ENCODE assay signal across 21 cellular contexts in genomic region chr19:49913720-49914119, GRCh38. TPM values are rescaled to one million over a fixed set of nuclear protein-coding genes. Genes with fewer than 3 reads are reported as not detected.
A peak's percentile ranks its signal among the peaks of the same experiment; 100 is the strongest.
DNase-seq lines count a peak whose midpoint lies in the region; ATAC-seq and TF ChIP-seq lines count a peak whose summit lies in the region.
"Had no signal": no experiment of that assay in that cellular context is flagged by ENCODE, and none has a peak within 500 bp of the region (broad histone marks: within the 10 kb centered on the region; RNA-seq: fewer than 3 reads in every experiment).

No MANE protein-coding gene starts in this region.

- no peak for TF ChIP-seq CTCF in GM12864 (IDR thresholded peaks at IDR 0.05; ENCODE audit: low read depth, low read length, missing control alignments)
- no peak for TF ChIP-seq CTCF in neural crest cell (conservative IDR thresholded peaks at IDR 0.05)

- H3K4me1 ChIP-seq in SJCRH30: no peaks in the 10 kb centered on the region
- H3K4me1 ChIP-seq: A549, suprapubic skin had no signal

- DNase-seq in activated CD4-positive, alpha-beta memory T cell treated with anti-CD3 and anti-CD28 coated beads for 36 hours: no peak
- no peak for DNase-seq in activated CD4-positive, alpha-beta memory T cell treated with anti-CD3 and anti-CD28 coated beads, Interleukin-2, amount 10 ng/mL, durations not matched to agents 7 days and 5 days
- DNase-seq in GM12864 (ENCODE audit: low read depth) (no peak), neural crest cell (ENCODE audit: low read depth, low spot score) (no peak), NCI-H2196 (lab: John Stamatoyannopoulos, UW; ENCODE audit: unreplicated experiment) (no peak), SJCRH30 (no peak)
- no peak for DNase-seq in activated naive CD8-positive, alpha-beta T cell treated with anti-CD3 and anti-CD28 coated beads for 36 hours
- DNase-seq: activated CD4-positive, alpha-beta T cell treated with anti-CD3 and anti-CD28 coated beads for 48 hours; activated CD8-positive, alpha-beta memory T cell treated with anti-CD3 and anti-CD28 coated beads, Interleukin-2, amount 50 U/mL, for 48 hours; activated gamma-delta T cell treated with Interleukin-2 at 50 U/mL for 16 hours; Calu3; kidney; lower lobe of right lung; NCI-H1694 treated with DMSO at 0.1 percent for 48 hours; NCI-H2171 treated with DMSO at 0.1 percent for 48 hours; NCI-H526 treated with DMSO at 0.1 percent for 48 hours had no signal

- CTCF ChIA-PET in activated CD4-positive, alpha-beta memory T cell treated with anti-CD3 and anti-CD28 coated beads for 36 hours (lab: Charles Lee): interaction anchor here (3.7 kb wide), 1 partner anchor 23 kb away, joined by 11 read pairs; no protein-coding TSS in a partner anchor
- CTCF ChIA-PET in activated CD4-positive, alpha-beta memory T cell treated with anti-CD3 and anti-CD28 coated beads, Interleukin-2, amount 10 ng/mL, durations not matched to agents 7 days and 5 days (lab: Charles Lee): interaction anchor here (1.1 kb wide), 1 partner anchor 14 kb away, joined by 3 read pairs; no protein-coding TSS in a partner anchor

- no peak overlapping the region for H3K27ac ChIP-seq in SJCRH30
- H3K27ac ChIP-seq: A549, lower lobe of right lung, neutrophil, suprapubic skin had no signal

- H3K4me3 ChIP-seq in GM12864 (ENCODE audit: low read depth, low read length) (peak overlapping the region; percentile 21; the same call in 1 of the 2 replicates), SJCRH30 (no peak overlapping the region)
- H3K4me3 ChIP-seq: A549, lower lobe of right lung, suprapubic skin had no signal

- no peaks in the 10 kb centered on the region for H3K27me3 Mint-ChIP-seq in activated CD4-positive, alpha-beta memory T cell treated with anti-CD3 and anti-CD28 coated beads for 36 hours
- H3K27me3 Mint-ChIP-seq in activated CD4-positive, alpha-beta memory T cell treated with anti-CD3 and anti-CD28 coated beads, Interleukin-2, amount 10 ng/mL, durations not matched to agents 7 days and 5 days: no peaks in the 10 kb centered on the region
- no peaks in the 10 kb centered on the region for H3K27me3 Mint-ChIP-seq in activated naive CD8-positive, alpha-beta T cell treated with anti-CD3 and anti-CD28 coated beads for 36 hours
- H3K27me3 Mint-ChIP-seq in neural crest cell (ENCODE audit: low read depth): peaks cover 4% of the 10 kb centered on the region

- no peaks in the 10 kb centered on the region for H3K9me3 ChIP-seq in SJCRH30 (replicated peaks)
- H3K9me3 ChIP-seq: A549, lower lobe of right lung, neutrophil, suprapubic skin had no signal

- POLR2A ChIA-PET in activated CD4-positive, alpha-beta memory T cell treated with anti-CD3 and anti-CD28 coated beads for 36 hours (lab: Charles Lee): interaction anchor here (3.5 kb wide), 1 partner anchor 15 kb away, joined by 32 read pairs; the partner anchor contains the start of genes ATF5 and NUP62
- POLR2A ChIA-PET in activated CD4-positive, alpha-beta memory T cell treated with anti-CD3 and anti-CD28 coated beads, Interleukin-2, amount 10 ng/mL, durations not matched to agents 7 days and 5 days (lab: Charles Lee): interaction anchor here (0.6 to 1.3 kb wide), 3 partner anchors 14 to 420 kb away, joined by 3 to 4 read pairs (median 3); partner anchors contain the start of gene IL4I1

- peaks cover 84% of the 10 kb centered on the region for H3K36me3 ChIP-seq in SJCRH30

- no peak overlapping the region for H3K4me3 Mint-ChIP-seq in activated CD4-positive, alpha-beta memory T cell treated with anti-CD3 and anti-CD28 coated beads for 36 hours
- H3K4me3 Mint-ChIP-seq in activated CD4-positive, alpha-beta memory T cell treated with anti-CD3 and anti-CD28 coated beads, Interleukin-2, amount 10 ng/mL, durations not matched to agents 7 days and 5 days: no peak overlapping the region
- H3K4me3 Mint-ChIP-seq in activated naive CD8-positive, alpha-beta T cell treated with anti-CD3 and anti-CD28 coated beads for 36 hours: no peak overlapping the region
- no peak overlapping the region for H3K4me3 Mint-ChIP-seq in neural crest cell

- H3K4me1 Mint-ChIP-seq in activated CD4-positive, alpha-beta memory T cell treated with anti-CD3 and anti-CD28 coated beads for 36 hours (ENCODE audit: low read depth): peaks cover 71% of the 10 kb centered on the region
- peaks cover 43% of the 10 kb centered on the region for H3K4me1 Mint-ChIP-seq in activated CD4-positive, alpha-beta memory T cell treated with anti-CD3 and anti-CD28 coated beads, Interleukin-2, amount 10 ng/mL, durations not matched to agents 7 days and 5 days
- H3K4me1 Mint-ChIP-seq in activated naive CD8-positive, alpha-beta T cell treated with anti-CD3 and anti-CD28 coated beads for 36 hours: peaks cover 40% of the 10 kb centered on the region
- H3K4me1 Mint-ChIP-seq in neural crest cell: peaks cover 24% of the 10 kb centered on the region

- H3K27me3 ChIP-seq in SJCRH30: no peaks in the 10 kb centered on the region
- H3K27me3 ChIP-seq: neutrophil, suprapubic skin had no signal

- intact Hi-C loops in activated CD4-positive, alpha-beta memory T cell treated with anti-CD3 and anti-CD28 coated beads for 36 hours (cut with micrococcal nuclease): no loop called here

- ATAC-seq in HG03139 (IDR thresholded peaks at IDR 0.05; ENCODE audit: unreplicated experiment): no peak

- H3K36me3 Mint-ChIP-seq in activated CD4-positive, alpha-beta memory T cell treated with anti-CD3 and anti-CD28 coated beads for 36 hours: peaks cover 74% of the 10 kb centered on the region
- peaks cover 77% of the 10 kb centered on the region for H3K36me3 Mint-ChIP-seq in activated CD4-positive, alpha-beta memory T cell treated with anti-CD3 and anti-CD28 coated beads, Interleukin-2, amount 10 ng/mL, durations not matched to agents 7 days and 5 days (ENCODE audit: low read depth)
- H3K36me3 Mint-ChIP-seq in activated naive CD8-positive, alpha-beta T cell treated with anti-CD3 and anti-CD28 coated beads for 36 hours: peaks cover 60% of the 10 kb centered on the region
- H3K36me3 Mint-ChIP-seq in neural crest cell (ENCODE audit: low read depth): peaks cover 38% of the 10 kb centered on the region

- peak overlapping the region; percentile 97 for H3K27ac Mint-ChIP-seq in activated CD4-positive, alpha-beta memory T cell treated with anti-CD3 and anti-CD28 coated beads for 36 hours
- H3K27ac Mint-ChIP-seq in activated CD4-positive, alpha-beta memory T cell treated with anti-CD3 and anti-CD28 coated beads, Interleukin-2, amount 10 ng/mL, durations not matched to agents 7 days and 5 days: no peak overlapping the region
- peak overlapping the region; percentile 47 for H3K27ac Mint-ChIP-seq in activated naive CD8-positive, alpha-beta T cell treated with anti-CD3 and anti-CD28 coated beads for 36 hours
- H3K27ac Mint-ChIP-seq in neural crest cell (ENCODE audit: unreplicated experiment): peak overlapping the region; percentile 58

- no peaks in the 10 kb centered on the region for H3K9me3 Mint-ChIP-seq in activated CD4-positive, alpha-beta memory T cell treated with anti-CD3 and anti-CD28 coated beads for 36 hours
- no peaks in the 10 kb centered on the region for H3K9me3 Mint-ChIP-seq in activated CD4-positive, alpha-beta memory T cell treated with anti-CD3 and anti-CD28 coated beads, Interleukin-2, amount 10 ng/mL, durations not matched to agents 7 days and 5 days
- no peaks in the 10 kb centered on the region for H3K9me3 Mint-ChIP-seq in activated naive CD8-positive, alpha-beta T cell treated with anti-CD3 and anti-CD28 coated beads for 36 hours
- no peaks in the 10 kb centered on the region for H3K9me3 Mint-ChIP-seq in neural crest cell

RNA-seq across cellular contexts. Expression of gene ATF5, which starts 15.3 kb away (rescaled TPM):
- 10 to 100 TPM; 24.5 to 25.8 TPM for total RNA-seq in activated CD4-positive, alpha-beta memory T cell treated with anti-CD3 and anti-CD28 coated beads for 36 hours
- 10 to 100 TPM; 19.6 to 20.0 TPM for total RNA-seq in activated CD4-positive, alpha-beta memory T cell treated with anti-CD3 and anti-CD28 coated beads, Interleukin-2, amount 10 ng/mL, durations not matched to agents 7 days and 5 days
- 10 to 100 TPM; 23.4 to 25.4 TPM for total RNA-seq in activated naive CD8-positive, alpha-beta T cell treated with anti-CD3 and anti-CD28 coated beads for 36 hours
- total RNA-seq in neural crest cell: 23.4 and 24.2 TPM in 2 replicates
- 8.4 and 8.9 TPM in 2 replicates for total RNA-seq in SJCRH30 (2014; rRNA removed; shearing (Covaris generic))

RNA-seq across cellular contexts. Expression of gene NUP62, which starts 15.6 kb away (rescaled TPM):
- 100 to 1,000 TPM; 160 to 171 TPM for total RNA-seq in activated CD4-positive, alpha-beta memory T cell treated with anti-CD3 and anti-CD28 coated beads for 36 hours
- total RNA-seq in activated CD4-positive, alpha-beta memory T cell treated with anti-CD3 and anti-CD28 coated beads, Interleukin-2, amount 10 ng/mL, durations not matched to agents 7 days and 5 days: 100 to 1,000 TPM; 113 to 114 TPM
- total RNA-seq in activated naive CD8-positive, alpha-beta T cell treated with anti-CD3 and anti-CD28 coated beads for 36 hours: 100 to 1,000 TPM; 164 to 179 TPM
- 127 and 141 TPM in 2 replicates for total RNA-seq in neural crest cell
- 87.8 and 88.7 TPM in 2 replicates for total RNA-seq in SJCRH30 (2014; rRNA removed; shearing (Covaris generic))

RNA-seq across cellular contexts. Expression of gene IL4I1, which starts 17.0 kb away (rescaled TPM):
- total RNA-seq in activated CD4-positive, alpha-beta memory T cell treated with anti-CD3 and anti-CD28 coated beads for 36 hours: 100 to 1,000 TPM; 108 to 111 TPM
- total RNA-seq in activated CD4-positive, alpha-beta memory T cell treated with anti-CD3 and anti-CD28 coated beads, Interleukin-2, amount 10 ng/mL, durations not matched to agents 7 days and 5 days: 10 to 100 TPM; 25.7 to 26.4 TPM
- 1 to 10 TPM; 2.3 to 2.9 TPM for total RNA-seq in activated naive CD8-positive, alpha-beta T cell treated with anti-CD3 and anti-CD28 coated beads for 36 hours
- total RNA-seq in neural crest cell: 0.12 and 0.41 TPM in 2 replicates
- not detected in 2 replicates for total RNA-seq in SJCRH30 (2014; rRNA removed; shearing (Covaris generic))
- total RNA-seq: SK-MEL-5 had no signal

RNA-seq across cellular contexts. Expression of gene TBC1D17, which starts 36.2 kb away (rescaled TPM):
- total RNA-seq in activated CD4-positive, alpha-beta memory T cell treated with anti-CD3 and anti-CD28 coated beads for 36 hours: 10 to 100 TPM; 32.5 to 34.7 TPM
- 10 to 100 TPM; 42.3 to 47.6 TPM for total RNA-seq in activated CD4-positive, alpha-beta memory T cell treated with anti-CD3 and anti-CD28 coated beads, Interleukin-2, amount 10 ng/mL, durations not matched to agents 7 days and 5 days
- 10 to 100 TPM; 22.6 to 24.0 TPM for total RNA-seq in activated naive CD8-positive, alpha-beta T cell treated with anti-CD3 and anti-CD28 coated beads for 36 hours
- 30.5 and 34.5 TPM in 2 replicates for total RNA-seq in neural crest cell
- 9.1 and 9.4 TPM in 2 replicates for total RNA-seq in SJCRH30 (2014; rRNA removed; shearing (Covaris generic))

RNA-seq across cellular contexts. Expression of gene AKT1S1, which starts 36.6 kb away (rescaled TPM):
- 10 to 100 TPM; 19.6 TPM for total RNA-seq in activated CD4-positive, alpha-beta memory T cell treated with anti-CD3 and anti-CD28 coated beads for 36 hours
- 10 to 100 TPM; 20.2 to 23.0 TPM for total RNA-seq in activated CD4-positive, alpha-beta memory T cell treated with anti-CD3 and anti-CD28 coated beads, Interleukin-2, amount 10 ng/mL, durations not matched to agents 7 days and 5 days
- 10 to 100 TPM; 21.0 to 22.7 TPM for total RNA-seq in activated naive CD8-positive, alpha-beta T cell treated with anti-CD3 and anti-CD28 coated beads for 36 hours
- 38.6 and 39.6 TPM in 2 replicates for total RNA-seq in neural crest cell
- total RNA-seq in SJCRH30 (2014; rRNA removed; shearing (Covaris generic)): 21.7 and 25.2 TPM in 2 replicates

Comparison
In these comparisons a context has a peak if more than half of its experiments do, and no peak if none do; other contexts are left out.
1. RNA of gene IL4I1, which starts 17.0 kb away (total RNA-seq): 108 to 111 TPM in activated CD4-positive, alpha-beta memory T cell treated with anti-CD3 and anti-CD28 coated beads for 36 hours and 25.7 to 26.4 TPM in activated CD4-positive, alpha-beta memory T cell treated with anti-CD3 and anti-CD28 coated beads, Interleukin-2, amount 10 ng/mL, durations not matched to agents 7 days and 5 days; 2.3 to 2.9 TPM in activated naive CD8-positive, alpha-beta T cell treated with anti-CD3 and anti-CD28 coated beads for 36 hours, 0.12 to 0.41 TPM in neural crest cell and not detected in SJCRH30; every median in the first group is over 4 times any median in the second.